8 cellular contexts compared by ENCODE assay signal in genomic region chr6:30742316-30743098, GRCh38. TPM values are rescaled to one million over a fixed set of nuclear protein-coding genes. Genes with fewer than 3 reads are reported as not detected.
DNase-seq lines count a peak whose midpoint lies in the region; ATAC-seq and TF ChIP-seq lines count a peak whose summit lies in the region.

A gene with protein sequence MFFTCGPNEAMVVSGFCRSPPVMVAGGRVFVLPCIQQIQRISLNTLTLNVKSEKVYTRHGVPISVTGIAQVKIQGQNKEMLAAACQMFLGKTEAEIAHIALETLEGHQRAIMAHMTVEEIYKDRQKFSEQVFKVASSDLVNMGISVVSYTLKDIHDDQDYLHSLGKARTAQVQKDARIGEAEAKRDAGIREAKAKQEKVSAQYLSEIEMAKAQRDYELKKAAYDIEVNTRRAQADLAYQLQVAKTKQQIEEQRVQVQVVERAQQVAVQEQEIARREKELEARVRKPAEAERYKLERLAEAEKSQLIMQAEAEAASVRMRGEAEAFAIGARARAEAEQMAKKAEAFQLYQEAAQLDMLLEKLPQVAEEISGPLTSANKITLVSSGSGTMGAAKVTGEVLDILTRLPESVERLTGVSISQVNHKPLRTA (minus strand): TSS chr6:30742687. CDS start chr6:30742189, 498 bp downstream.

- H3K36me3 Mint-ChIP-seq in Caco-2 (ENCODE audit: insufficient read depth, unreplicated experiment): peaks cover 63% of the 10 kb centered on the region

- no peaks in the 10 kb centered on the region for H3K9me3 ChIP-seq in Caco-2
- H3K9me3 ChIP-seq in PC-9 (ENCODE audit: insufficient read depth, low read depth): no peaks in the 10 kb centered on the region
- no peaks in the 10 kb centered on the region for H3K9me3 ChIP-seq in mucosa of rectum (ENCODE audit: control insufficient read depth in 2 of 2, low read length in 2 of 2)

- H3K4me1 Mint-ChIP-seq in Caco-2 (ENCODE audit: low read depth, unreplicated experiment): peaks cover 25% of the 10 kb centered on the region

- H3K4me3 Mint-ChIP-seq in Caco-2 (ENCODE audit: unreplicated experiment): peak within 1 kb of the TSS; percentile 90

- H3K36me3 ChIP-seq in Caco-2 (ENCODE audit: control insufficient read depth, insufficient read depth, low read length): peaks cover 6% of the 10 kb centered on the region
- peaks cover 40% of the 10 kb centered on the region for H3K36me3 ChIP-seq in PC-9 (ENCODE audit: low read depth)
- H3K36me3 ChIP-seq in mucosa of rectum (ENCODE audit: control insufficient read depth in 2 of 2, insufficient read depth in 2 of 2, low read length in 2 of 2): peaks cover 26% of the 10 kb centered on the region in 2 donors

- H3K27me3 Mint-ChIP-seq in Caco-2 (ENCODE audit: insufficient read depth, unreplicated experiment): no peaks in the 10 kb centered on the region

- peak; percentile 76 for ATAC-seq in GM21390 (IDR thresholded peaks at IDR 0.05; ENCODE audit: unreplicated experiment)

- peak within 1 kb of the TSS; percentile 98 to 99 for H3K9ac ChIP-seq in mucosa of rectum (ENCODE audit: low read depth in 1 of 2, low read length in 2 of 2)

- H3K27me3 ChIP-seq in Caco-2 (replicated peaks; ENCODE audit: control insufficient read depth, insufficient read depth, low read length) (no peaks in the 10 kb centered on the region), PC-9 (ENCODE audit: insufficient read depth, low read depth) (no peaks in the 10 kb centered on the region), mucosa of rectum (ENCODE audit: control insufficient read depth in 2 of 2, insufficient read depth in 2 of 2, low read length in 2 of 2) (no peaks in the 10 kb centered on the region)

- DNase-seq in Caco-2: peak; percentile 96 to 97
- peak; percentile 78 for DNase-seq in HuH-7.5 (ENCODE audit: low spot score)
- DNase-seq in PC-9: peak; percentile 94 to 100
- DNase-seq in activated T-cell treated with anti-CD3 and anti-CD28 coated beads, Interleukin-2, amount 50 U/mL, for 1 hour: peak; percentile 87
- DNase-seq in epithelial cell of proximal tubule (ENCODE audit: low read depth): peak; percentile 63
- peak; percentile 86 to 91 for DNase-seq in stimulated activated CD8-positive, alpha-beta memory T cell treated with anti-CD3 and anti-CD28 coated beads, Interleukin-4, amount 100 ng/mL, for 4 hours (ENCODE audit: low read depth in 2 of 2, low spot score in 1 of 2)

- no peaks in the 10 kb centered on the region; the same call in 1 of the 2 replicates for H4K20me1 ChIP-seq in PC-9 (ENCODE audit: insufficient read depth)

- POLR2A ChIA-PET in Caco-2 (lab: Charles Lee) (interaction anchor here (0.7 to 1.0 kb wide), 2 partner anchors 21 to 26 kb away, joined by 3 to 5 read pairs; no protein-coding TSS in a partner anchor), PC-9 (lab: Charles Lee; ENCODE audit: unreplicated experiment) (interaction anchor here (0.5 to 0.9 kb wide), 8 partner anchors 10 to 347 kb away, joined by 3 to 31 read pairs (median 4); no protein-coding TSS in a partner anchor)

- H3K27ac ChIP-seq in PC-9 (peak within 1 kb of the TSS; percentile 93), mucosa of rectum (ENCODE audit: low read depth in 2 of 2, low read length in 2 of 2) (peak within 1 kb of the TSS; percentile 94 to 97)

- no TSS peak for BruUV-seq in Caco-2 (replicated peaks; lab: Mats Ljungman, UMichigan)
- BruUV-seq in PC-9 (replicated peaks; lab: Mats Ljungman, UMichigan): no TSS peak

- H2AFZ ChIP-seq in PC-9: peak within 1 kb of the TSS; percentile 66

- CTCF ChIA-PET in Caco-2 (lab: Charles Lee): interaction anchor here (0.6 to 1.5 kb wide), 9 partner anchors 12 to 345 kb away, joined by 3 to 9 read pairs (median 3); no protein-coding TSS in a partner anchor
- CTCF ChIA-PET in PC-9 (lab: Charles Lee): interaction anchor here (0.7 to 1.3 kb wide), 2 partner anchors 12 to 77 kb away, joined by 3 to 5 read pairs; no protein-coding TSS in a partner anchor

- H3F3A ChIP-seq in PC-9 (ENCODE audit: insufficient read depth, low read depth): peaks cover 45% of the 10 kb centered on the region

- H3K9me3 Mint-ChIP-seq in Caco-2 (ENCODE audit: unreplicated experiment): no peaks in the 10 kb centered on the region

- peak within 1 kb of the TSS; percentile 82 for H3K27ac Mint-ChIP-seq in Caco-2 (ENCODE audit: unreplicated experiment)

- H3K4me2 ChIP-seq in PC-9: peak within 1 kb of the TSS; percentile 98

- TF ChIP-seq CTCF in Caco-2 (IDR thresholded peaks at IDR 0.05; ENCODE audit: insufficient read depth in 1 of 2, low read depth in 1 of 2, low read length in 1 of 2, severe bottlenecking in 1 of 2, unreplicated experiment in 1 of 2) (no peak), PC-9 (conservative IDR thresholded peaks at IDR 0.05) (no peak), epithelial cell of proximal tubule (conservative IDR thresholded peaks at IDR 0.05; ENCODE audit: low read depth, low read length) (no peak)

- no peaks in the 10 kb centered on the region for H3K9me2 ChIP-seq in PC-9 (ENCODE audit: insufficient read depth)

- H3K79me2 ChIP-seq in PC-9 (ENCODE audit: low read depth): peaks cover 77% of the 10 kb centered on the region

- H3K4me1 ChIP-seq in Caco-2: peaks cover 19% of the 10 kb centered on the region
- H3K4me1 ChIP-seq in PC-9 (replicated peaks; ENCODE audit: insufficient read depth): peaks cover 59% of the 10 kb centered on the region
- peaks cover 33 to 49% of the 10 kb centered on the region in 2 donors for H3K4me1 ChIP-seq in mucosa of rectum (ENCODE audit: control insufficient read depth in 2 of 2, insufficient read depth in 2 of 2, low read length in 2 of 2)

- peak within 1 kb of the TSS; percentile 48 for H3K4me3 ChIP-seq in Caco-2 (ENCODE audit: low read depth, low read length)
- H3K4me3 ChIP-seq in PC-9: peak within 1 kb of the TSS; percentile 86
- H3K4me3 ChIP-seq in epithelial cell of proximal tubule (ENCODE audit: low read depth, low read length): peak within 1 kb of the TSS; percentile 74
- peak within 1 kb of the TSS; percentile 93 to 98 for H3K4me3 ChIP-seq in mucosa of rectum (ENCODE audit: low read length in 2 of 2)

- intact Hi-C loops in Caco-2 (cut with micrococcal nuclease; ENCODE audit: unreplicated experiment): loop anchor here (2.0 to 10.0 kb wide), 5 partner anchors 26 to 342 kb away; partner anchors contain the start of gene MDC1
- intact Hi-C loops in PC-9 (cut with micrococcal nuclease; ENCODE audit: unreplicated experiment): loop anchor here (1.0 to 5.0 kb wide), 7 partner anchors 10 to 330 kb away; partner anchors contain the start of genes DDR1 and TUBB

RNA-seq across cellular contexts. Expression of the gene that starts here (rescaled TPM):
- total RNA-seq in Caco-2 (2022) (101 and 113 TPM in 2 replicates), PC-9 (2021) (225 and 234 TPM in 2 replicates), epithelial cell of proximal tubule (91.7 and 100 TPM in 2 replicates)

Comparison
In these comparisons a context has a peak if more than half of its experiments do, and no peak if none do; other contexts are left out.
1. Peak in every context shown above with its lines: DNase-seq, ATAC-seq, H3K4me3 ChIP-seq and H3K27ac ChIP-seq.